ENCODE assay signal across 1 cellular context in genomic region chr17:80080081-80080480, GRCh38.
TF ChIP-seq lines count a peak whose summit lies in the region.

No MANE protein-coding gene starts in this region.

TF ChIP-seq in HepG2, 621 proteins besides CTCF, POLR2A, EP300 and RAD21:
- no peak for TF ChIP-seq TBX3 (IDR thresholded peaks at IDR 0.05; ENCODE audit: borderline replicate concordance)
- 0 out of 2 replicates have a peak, but pooled peaks have one; percentile 27 for TF ChIP-seq ZBTB14 (CRISPR knock-in tag; IDR thresholded peaks at IDR 0.05)
- no peak for TF ChIP-seq ZNF282 (IDR thresholded peaks at IDR 0.05; ENCODE audit: partially characterized antibody)
